In genomic region chr4:22895482-22895881, GRCh38 we compare ENCODE assay signal across 1 cellular context.
TF ChIP-seq lines count a peak whose summit lies in the region.

No MANE protein-coding gene starts in this region.

TF ChIP-seq in HepG2, 621 proteins besides CTCF, POLR2A, EP300 and RAD21 (continued from another document):
- TF ChIP-seq, protein P1, sequence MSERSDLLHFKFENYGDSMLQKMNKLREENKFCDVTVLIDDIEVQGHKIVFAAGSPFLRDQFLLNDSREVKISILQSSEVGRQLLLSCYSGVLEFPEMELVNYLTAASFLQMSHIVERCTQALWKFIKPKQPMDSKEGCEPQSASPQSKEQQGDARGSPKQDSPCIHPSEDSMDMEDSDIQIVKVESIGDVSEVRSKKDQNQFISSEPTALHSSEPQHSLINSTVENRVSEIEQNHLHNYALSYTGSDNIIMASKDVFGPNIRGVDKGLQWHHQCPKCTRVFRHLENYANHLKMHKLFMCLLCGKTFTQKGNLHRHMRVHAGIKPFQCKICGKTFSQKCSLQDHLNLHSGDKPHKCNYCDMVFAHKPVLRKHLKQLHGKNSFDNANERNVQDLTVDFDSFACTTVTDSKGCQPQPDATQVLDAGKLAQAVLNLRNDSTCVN (CRISPR knock-in tag; IDR thresholded peaks at IDR 0.05; ENCODE audit: borderline replicate concordance) = peak; percentile 92
- TF ChIP-seq, protein P2, sequence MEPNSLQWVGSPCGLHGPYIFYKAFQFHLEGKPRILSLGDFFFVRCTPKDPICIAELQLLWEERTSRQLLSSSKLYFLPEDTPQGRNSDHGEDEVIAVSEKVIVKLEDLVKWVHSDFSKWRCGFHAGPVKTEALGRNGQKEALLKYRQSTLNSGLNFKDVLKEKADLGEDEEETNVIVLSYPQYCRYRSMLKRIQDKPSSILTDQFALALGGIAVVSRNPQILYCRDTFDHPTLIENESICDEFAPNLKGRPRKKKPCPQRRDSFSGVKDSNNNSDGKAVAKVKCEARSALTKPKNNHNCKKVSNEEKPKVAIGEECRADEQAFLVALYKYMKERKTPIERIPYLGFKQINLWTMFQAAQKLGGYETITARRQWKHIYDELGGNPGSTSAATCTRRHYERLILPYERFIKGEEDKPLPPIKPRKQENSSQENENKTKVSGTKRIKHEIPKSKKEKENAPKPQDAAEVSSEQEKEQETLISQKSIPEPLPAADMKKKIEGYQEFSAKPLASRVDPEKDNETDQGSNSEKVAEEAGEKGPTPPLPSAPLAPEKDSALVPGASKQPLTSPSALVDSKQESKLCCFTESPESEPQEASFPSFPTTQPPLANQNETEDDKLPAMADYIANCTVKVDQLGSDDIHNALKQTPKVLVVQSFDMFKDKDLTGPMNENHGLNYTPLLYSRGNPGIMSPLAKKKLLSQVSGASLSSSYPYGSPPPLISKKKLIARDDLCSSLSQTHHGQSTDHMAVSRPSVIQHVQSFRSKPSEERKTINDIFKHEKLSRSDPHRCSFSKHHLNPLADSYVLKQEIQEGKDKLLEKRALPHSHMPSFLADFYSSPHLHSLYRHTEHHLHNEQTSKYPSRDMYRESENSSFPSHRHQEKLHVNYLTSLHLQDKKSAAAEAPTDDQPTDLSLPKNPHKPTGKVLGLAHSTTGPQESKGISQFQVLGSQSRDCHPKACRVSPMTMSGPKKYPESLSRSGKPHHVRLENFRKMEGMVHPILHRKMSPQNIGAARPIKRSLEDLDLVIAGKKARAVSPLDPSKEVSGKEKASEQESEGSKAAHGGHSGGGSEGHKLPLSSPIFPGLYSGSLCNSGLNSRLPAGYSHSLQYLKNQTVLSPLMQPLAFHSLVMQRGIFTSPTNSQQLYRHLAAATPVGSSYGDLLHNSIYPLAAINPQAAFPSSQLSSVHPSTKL (CRISPR knock-in tag; IDR thresholded peaks at IDR 0.05) = peak; percentile 46
- TF ChIP-seq ZNF687 (CRISPR knock-in tag; IDR thresholded peaks at IDR 0.05) = no peak
